ENCODE assay signal across 14 cellular contexts in genomic region chr12:6434205-6435180, GRCh38. TPM values are rescaled to one million over a fixed set of nuclear protein-coding genes. Genes with fewer than 3 reads are reported as not detected.
DNase-seq lines count a peak whose midpoint lies in the region; ATAC-seq and TF ChIP-seq lines count a peak whose summit lies in the region.
"Had no signal": no experiment of that assay in that cellular context is flagged by ENCODE, and none has a peak within 500 bp of the region (broad histone marks: within the 10 kb centered on the region; RNA-seq: fewer than 3 reads in every experiment).

No MANE protein-coding gene starts in this region.

- no peaks in the 10 kb centered on the region for H3K27me3 ChIP-seq in tibial nerve
- H3K27me3 ChIP-seq: right lobe of liver had no signal

- H3K4me3 ChIP-seq in tibial nerve, result no peak overlapping the region
- H3K4me3 ChIP-seq: PC-9, right lobe of liver had no signal

- peaks cover 0 to 19% (median 5%) of the 10 kb centered on the region in 4 donors for H3K4me1 ChIP-seq in tibial nerve
- H3K4me1 ChIP-seq: right lobe of liver had no signal

- no peak for TF ChIP-seq EP300 in tibial nerve (IDR thresholded peaks at IDR 0.05)

- DNase-seq in activated naive CD4-positive, alpha-beta T cell treated with anti-CD3 and anti-CD28 coated beads, Interleukin-2, amount 10 ng/mL, durations not matched to agents 7 days and 5 days, result peak; percentile 65
- DNase-seq in activated naive CD4-positive, alpha-beta T cell treated with Interleukin-2 at 50 U/mL for 16 hours, result no peak
- peak; percentile 85 for DNase-seq in activated CD4-positive, alpha-beta T cell treated with anti-CD3 and anti-CD28 coated beads, Interleukin-2, amount 10 ng/mL, durations not matched to agents 24 days and 14 days
- DNase-seq in effector memory CD8-positive, alpha-beta T cell, result no peak
- DNase-seq in tibial nerve (ENCODE audit: low spot score in 2 of 2), result no peak
- DNase-seq in OCI-M2 (lab: John Stamatoyannopoulos, UW; ENCODE audit: unreplicated experiment), result no peak
- DNase-seq: amniotic stem cell, DMS79, immature natural killer cell, naive B cell, PC-9 had no signal

- no peak for TF ChIP-seq POLR2A in tibial nerve (IDR thresholded peaks at IDR 0.05)

- no peak for TF ChIP-seq CTCF in tibial nerve (IDR thresholded peaks at IDR 0.05)

- H3K4me3 Mint-ChIP-seq in activated naive CD4-positive, alpha-beta T cell treated with anti-CD3 and anti-CD28 coated beads, Interleukin-2, amount 10 ng/mL, durations not matched to agents 7 days and 5 days, result no peak overlapping the region
- peak overlapping the region; percentile 34 for H3K4me3 Mint-ChIP-seq in activated CD4-positive, alpha-beta T cell treated with anti-CD3 and anti-CD28 coated beads, Interleukin-2, amount 10 ng/mL, durations not matched to agents 24 days and 14 days
- H3K4me3 Mint-ChIP-seq in effector memory CD8-positive, alpha-beta T cell, result peak overlapping the region; percentile 56 to 67
- H3K4me3 Mint-ChIP-seq in stimulated activated naive CD8-positive, alpha-beta T cell treated with anti-CD3 and anti-CD28 coated beads, Interleukin-15, Interleukin-2, amounts not matched to agents 100 ng/mL and 50 ng/mL, for 24 hours, result peak overlapping the region; percentile 65
- H3K4me3 Mint-ChIP-seq: immature natural killer cell had no signal

- no peak overlapping the region for H3K27ac ChIP-seq in tibial nerve
- H3K27ac ChIP-seq: PC-9, right lobe of liver had no signal

- intact Hi-C loops in activated CD4-positive, alpha-beta T cell treated with anti-CD3 and anti-CD28 coated beads, Interleukin-2, amount 10 ng/mL, durations not matched to agents 24 days and 14 days (cut with micrococcal nuclease), result no loop called here

- H3K36me3 Mint-ChIP-seq in activated naive CD4-positive, alpha-beta T cell treated with anti-CD3 and anti-CD28 coated beads, Interleukin-2, amount 10 ng/mL, durations not matched to agents 7 days and 5 days, result no peaks in the 10 kb centered on the region
- H3K36me3 Mint-ChIP-seq in activated CD4-positive, alpha-beta T cell treated with anti-CD3 and anti-CD28 coated beads, Interleukin-2, amount 10 ng/mL, durations not matched to agents 24 days and 14 days (ENCODE audit: low read depth), result no peaks in the 10 kb centered on the region
- H3K36me3 Mint-ChIP-seq in effector memory CD8-positive, alpha-beta T cell (ENCODE audit: insufficient read depth), result no peaks in the 10 kb centered on the region
- no peaks in the 10 kb centered on the region for H3K36me3 Mint-ChIP-seq in stimulated activated naive CD8-positive, alpha-beta T cell treated with anti-CD3 and anti-CD28 coated beads, Interleukin-15, Interleukin-2, amounts not matched to agents 100 ng/mL and 50 ng/mL, for 24 hours (ENCODE audit: low read depth)
- H3K36me3 Mint-ChIP-seq: immature natural killer cell, naive B cell had no signal

- CTCF ChIA-PET in activated naive CD4-positive, alpha-beta T cell treated with anti-CD3 and anti-CD28 coated beads, Interleukin-2, amount 10 ng/mL, durations not matched to agents 7 days and 5 days (lab: Charles Lee), result interaction anchor here (1.1 to 3.5 kb wide), 8 partner anchors 9 to 103 kb away, joined by 3 to 23 read pairs (median 7); partner anchors contain the start of gene CD27

- peak; percentile 65 for ATAC-seq in effector memory CD8-positive, alpha-beta T cell (replicated peaks)
- no peak for ATAC-seq in GM21423 (IDR thresholded peaks at IDR 0.05; ENCODE audit: unreplicated experiment)
- ATAC-seq: right lobe of liver had no signal

- peaks cover 59% of the 10 kb centered on the region for H3K4me1 Mint-ChIP-seq in activated naive CD4-positive, alpha-beta T cell treated with anti-CD3 and anti-CD28 coated beads, Interleukin-2, amount 10 ng/mL, durations not matched to agents 7 days and 5 days
- H3K4me1 Mint-ChIP-seq in activated CD4-positive, alpha-beta T cell treated with anti-CD3 and anti-CD28 coated beads, Interleukin-2, amount 10 ng/mL, durations not matched to agents 24 days and 14 days, result peaks cover 55% of the 10 kb centered on the region
- H3K4me1 Mint-ChIP-seq in effector memory CD8-positive, alpha-beta T cell (ENCODE audit: low read depth in 2 of 2), result peaks cover 16 to 39% of the 10 kb centered on the region in 2 donors
- peaks cover 91% of the 10 kb centered on the region for H3K4me1 Mint-ChIP-seq in stimulated activated naive CD8-positive, alpha-beta T cell treated with anti-CD3 and anti-CD28 coated beads, Interleukin-15, Interleukin-2, amounts not matched to agents 100 ng/mL and 50 ng/mL, for 24 hours (ENCODE audit: low read depth)

- H3K9me3 ChIP-seq in tibial nerve, result no peaks in the 10 kb centered on the region
- H3K9me3 ChIP-seq: right lobe of liver had no signal

- WGBS in tibial nerve, 2 donors, result 79 to 83% methylated on average over 14 to 18 of the region's 18 CpGs

- no peaks in the 10 kb centered on the region for H3K9me3 Mint-ChIP-seq in activated naive CD4-positive, alpha-beta T cell treated with anti-CD3 and anti-CD28 coated beads, Interleukin-2, amount 10 ng/mL, durations not matched to agents 7 days and 5 days
- H3K9me3 Mint-ChIP-seq in activated CD4-positive, alpha-beta T cell treated with anti-CD3 and anti-CD28 coated beads, Interleukin-2, amount 10 ng/mL, durations not matched to agents 24 days and 14 days, result no peaks in the 10 kb centered on the region
- H3K9me3 Mint-ChIP-seq in effector memory CD8-positive, alpha-beta T cell, result no peaks in the 10 kb centered on the region
- no peaks in the 10 kb centered on the region for H3K9me3 Mint-ChIP-seq in stimulated activated naive CD8-positive, alpha-beta T cell treated with anti-CD3 and anti-CD28 coated beads, Interleukin-15, Interleukin-2, amounts not matched to agents 100 ng/mL and 50 ng/mL, for 24 hours
- H3K9me3 Mint-ChIP-seq: immature natural killer cell, naive B cell had no signal

- peaks cover 0 to 4% (median 0%) of the 10 kb centered on the region in 3 donors for H3K36me3 ChIP-seq in tibial nerve
- H3K36me3 ChIP-seq: right lobe of liver had no signal

- peak overlapping the region; percentile 87 for H3K27ac Mint-ChIP-seq in activated naive CD4-positive, alpha-beta T cell treated with anti-CD3 and anti-CD28 coated beads, Interleukin-2, amount 10 ng/mL, durations not matched to agents 7 days and 5 days
- H3K27ac Mint-ChIP-seq in activated CD4-positive, alpha-beta T cell treated with anti-CD3 and anti-CD28 coated beads, Interleukin-2, amount 10 ng/mL, durations not matched to agents 24 days and 14 days, result peak overlapping the region; percentile 77
- peak overlapping the region in 1 of 2 donors; percentile 95 for H3K27ac Mint-ChIP-seq in effector memory CD8-positive, alpha-beta T cell
- H3K27ac Mint-ChIP-seq in stimulated activated naive CD8-positive, alpha-beta T cell treated with anti-CD3 and anti-CD28 coated beads, Interleukin-15, Interleukin-2, amounts not matched to agents 100 ng/mL and 50 ng/mL, for 24 hours, result peak overlapping the region; percentile 98
- H3K27ac Mint-ChIP-seq: immature natural killer cell had no signal

- no peaks in the 10 kb centered on the region for H3K27me3 Mint-ChIP-seq in activated naive CD4-positive, alpha-beta T cell treated with anti-CD3 and anti-CD28 coated beads, Interleukin-2, amount 10 ng/mL, durations not matched to agents 7 days and 5 days
- H3K27me3 Mint-ChIP-seq in activated CD4-positive, alpha-beta T cell treated with anti-CD3 and anti-CD28 coated beads, Interleukin-2, amount 10 ng/mL, durations not matched to agents 24 days and 14 days, result no peaks in the 10 kb centered on the region
- no peaks in the 10 kb centered on the region for H3K27me3 Mint-ChIP-seq in effector memory CD8-positive, alpha-beta T cell
- no peaks in the 10 kb centered on the region for H3K27me3 Mint-ChIP-seq in stimulated activated naive CD8-positive, alpha-beta T cell treated with anti-CD3 and anti-CD28 coated beads, Interleukin-15, Interleukin-2, amounts not matched to agents 100 ng/mL and 50 ng/mL, for 24 hours
- H3K27me3 Mint-ChIP-seq: naive B cell had no signal

RNA-seq across cellular contexts. Expression of gene CD27, which starts 10.3 kb away (rescaled TPM):
- 74.0 and 77.7 TPM in 2 replicates for total RNA-seq in activated CD4-positive, alpha-beta T cell treated with anti-CD3 and anti-CD28 coated beads, Interleukin-2, amount 10 ng/mL, durations not matched to agents 24 days and 14 days
- under 1 TPM in 2 of 4 donors, not detected in 2; 0.44 to 0.63 TPM for total RNA-seq in tibial nerve
- total RNA-seq: PC-9 had no signal

RNA-seq across cellular contexts. Expression of gene TAPBPL, which starts 17.3 kb away (rescaled TPM):
- total RNA-seq in activated CD4-positive, alpha-beta T cell treated with anti-CD3 and anti-CD28 coated beads, Interleukin-2, amount 10 ng/mL, durations not matched to agents 24 days and 14 days, result 31.9 and 33.0 TPM in 2 replicates
- total RNA-seq in tibial nerve, result 10 to 100 TPM; 13.9 to 31.9 (median 25.2) TPM

RNA-seq across cellular contexts. Expression of gene VAMP1, which starts 36.0 kb away (rescaled TPM):
- 50.0 and 51.2 TPM in 2 replicates for total RNA-seq in activated CD4-positive, alpha-beta T cell treated with anti-CD3 and anti-CD28 coated beads, Interleukin-2, amount 10 ng/mL, durations not matched to agents 24 days and 14 days
- 10 to 100 TPM; 12.0 to 31.0 (median 19.3) TPM for total RNA-seq in tibial nerve

RNA-seq across cellular contexts. Expression of gene LTBR, which starts 50.5 kb away (rescaled TPM):
- 1.7 and 2.1 TPM in 2 replicates for total RNA-seq in activated CD4-positive, alpha-beta T cell treated with anti-CD3 and anti-CD28 coated beads, Interleukin-2, amount 10 ng/mL, durations not matched to agents 24 days and 14 days
- total RNA-seq in tibial nerve, result 100 to 1,000 TPM; 119 to 234 (median 151) TPM

RNA-seq across cellular contexts. Expression of gene MRPL51, which starts 58.6 kb away (rescaled TPM):
- total RNA-seq in activated CD4-positive, alpha-beta T cell treated with anti-CD3 and anti-CD28 coated beads, Interleukin-2, amount 10 ng/mL, durations not matched to agents 24 days and 14 days, result 277 and 280 TPM in 2 replicates
- total RNA-seq in tibial nerve, result 100 to 1,000 TPM in 2 of 4 donors, 10 to 100 TPM in 2; 47.4 to 127 (median 89.0) TPM

Comparison
In these comparisons a context has a peak if more than half of its experiments do, and no peak if none do; other contexts are left out.
1. DNase-seq: peak in activated naive CD4-positive, alpha-beta T cell treated with anti-CD3 and anti-CD28 coated beads, Interleukin-2, amount 10 ng/mL, durations not matched to agents 7 days and 5 days (single experiment) and activated CD4-positive, alpha-beta T cell treated with anti-CD3 and anti-CD28 coated beads, Interleukin-2, amount 10 ng/mL, durations not matched to agents 24 days and 14 days (single experiment); none in activated naive CD4-positive, alpha-beta T cell treated with Interleukin-2 at 50 U/mL for 16 hours (single experiment), effector memory CD8-positive, alpha-beta T cell (0 of 3), tibial nerve (0 of 2) and OCI-M2 (single experiment).
2. RNA of gene CD27, which starts 10.3 kb away (total RNA-seq): 74.0 to 77.7 TPM in activated CD4-positive, alpha-beta T cell treated with anti-CD3 and anti-CD28 coated beads, Interleukin-2, amount 10 ng/mL, durations not matched to agents 24 days and 14 days; 0.44 to 0.63 TPM in tibial nerve; every median in the first group is over 10 times any median in the second.